In the genomic region with DNA sequence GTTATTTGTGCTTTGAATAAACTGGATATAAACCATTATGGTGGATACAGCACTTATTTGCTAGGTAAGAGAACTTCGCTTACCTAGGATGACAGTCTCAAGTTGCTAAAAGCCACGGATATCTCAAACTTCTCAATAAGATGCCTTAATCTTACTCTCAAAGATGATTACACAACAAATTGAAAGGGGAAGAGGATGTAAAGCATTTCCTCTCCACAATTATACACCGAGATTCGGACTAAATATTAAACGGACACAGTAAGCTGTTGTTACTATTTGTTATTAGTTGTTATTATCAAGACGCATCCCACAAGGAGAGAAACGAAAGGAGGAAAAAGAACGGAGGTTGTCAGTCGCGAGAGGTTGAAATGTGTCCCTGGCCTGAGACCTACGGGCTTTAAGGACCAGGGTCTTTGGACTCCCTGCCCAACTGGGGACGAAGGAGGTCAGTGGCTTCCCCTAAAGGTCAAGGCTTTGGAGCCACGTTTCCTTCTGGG, we compare ENCODE assay signal across 8 cellular contexts. TPM values are rescaled to one million over a fixed set of nuclear protein-coding genes. Genes with fewer than 3 reads are reported as not detected.
DNase-seq lines count a peak whose midpoint lies in the region; ATAC-seq and TF ChIP-seq lines count a peak whose summit lies in the region.

No MANE protein-coding gene starts in this region.

- H3K4me3 Mint-ChIP-seq in activated CD4-positive, alpha-beta T cell treated with anti-CD3 and anti-CD28 coated beads for 36 hours: peak overlapping the region; percentile 81

- H3K9me3 ChIP-seq in MG63: no peaks in the 10 kb centered on the region
- no peaks in the 10 kb centered on the region for H3K9me3 ChIP-seq in liver (ENCODE audit: control insufficient read depth in 4 of 4, low read length in 3 of 4)
- no peaks in the 10 kb centered on the region for H3K9me3 ChIP-seq in tibial artery

- no peak for ATAC-seq in activated CD4-positive, alpha-beta T cell treated with anti-CD3 and anti-CD28 coated beads for 36 hours

- H3K4me1 ChIP-seq in liver (ENCODE audit: control insufficient read depth in 4 of 4, insufficient read depth in 4 of 4, low read length in 3 of 4) (peaks cover 0 to 11% (median 3%) of the 10 kb centered on the region in 4 donors), tibial artery (peaks cover 3 to 48% (median 21%) of the 10 kb centered on the region in 4 donors)

- 5% methylated on average over 13 of the region's 13 CpGs for WGBS in liver

- peak overlapping the region; percentile 89 for H3K27ac Mint-ChIP-seq in activated CD4-positive, alpha-beta T cell treated with anti-CD3 and anti-CD28 coated beads for 36 hours

- no peak for DNase-seq in activated CD4-positive, alpha-beta T cell treated with anti-CD3 and anti-CD28 coated beads for 36 hours
- no peak for DNase-seq in activated CD4-positive, alpha-beta T cell treated with anti-CD3 and anti-CD28 coated beads for 4 hours
- DNase-seq in MG63: no peak
- no peak for DNase-seq in brain microvascular endothelial cell
- DNase-seq in tibial artery: no peak
- DNase-seq in activated CD8-positive, alpha-beta memory T cell treated with anti-CD3 and anti-CD28 coated beads, Interleukin-2, amount 50 U/mL, for 48 hours: no peak
- no peak for DNase-seq in iPS-NIHi7 (ENCODE audit: extremely low spot score)

- H3K9me3 Mint-ChIP-seq in activated CD4-positive, alpha-beta T cell treated with anti-CD3 and anti-CD28 coated beads for 36 hours (ENCODE audit: low read depth): no peaks in the 10 kb centered on the region

- peaks cover 42% of the 10 kb centered on the region for H3K4me1 Mint-ChIP-seq in activated CD4-positive, alpha-beta T cell treated with anti-CD3 and anti-CD28 coated beads for 36 hours

- no peaks in the 10 kb centered on the region for H3K27me3 Mint-ChIP-seq in activated CD4-positive, alpha-beta T cell treated with anti-CD3 and anti-CD28 coated beads for 36 hours

- CTCF ChIA-PET in activated CD4-positive, alpha-beta T cell treated with anti-CD3 and anti-CD28 coated beads for 36 hours (lab: Charles Lee): interaction anchor here (0.6 to 1.5 kb wide), 4 partner anchors 18 to 77 kb away, joined by 3 to 5 read pairs (median 4); no protein-coding TSS in a partner anchor

- H3K36me3 ChIP-seq in MG63 (peaks cover 7% of the 10 kb centered on the region), brain microvascular endothelial cell (replicated peaks) (peaks cover 2% of the 10 kb centered on the region), liver (ENCODE audit: control insufficient read depth in 4 of 4, insufficient read depth in 3 of 4, low read depth in 1 of 4, low read length in 3 of 4) (peaks cover 0 to 2% (median 0%) of the 10 kb centered on the region in 4 donors), tibial artery (no peaks in the 10 kb centered on the region)

- in situ Hi-C loops in brain microvascular endothelial cell (cut with HindIII; ENCODE audit: low pct_ligation_motif_present, low sequenced_read_pairs): no loop called here

- intact Hi-C loops in activated CD4-positive, alpha-beta T cell treated with anti-CD3 and anti-CD28 coated beads for 36 hours (cut with DNase I, micrococcal nuclease): loop anchor here (2.0 to 10.0 kb wide), 7 partner anchors 59 to 1085 kb away; a partner anchor contains a TSS
- intact Hi-C loops in tibial artery (cut with DNase I; ENCODE audit: low total_unique reads): no loop called here

- POLR2A ChIA-PET in activated CD4-positive, alpha-beta T cell treated with anti-CD3 and anti-CD28 coated beads for 36 hours (lab: Charles Lee): interaction anchor here (0.6 to 1.0 kb wide), 2 partner anchors 9 to 85 kb away, joined by 4 to 6 read pairs; a partner anchor contains a TSS

- TF ChIP-seq CTCF in brain microvascular endothelial cell (IDR thresholded peaks at IDR 0.05; ENCODE audit: low read depth, low read length, missing control alignments): no peak
- TF ChIP-seq CTCF in liver (IDR thresholded peaks at IDR 0.05; ENCODE audit: low read depth, low read length, missing input control): no peak
- no peak for TF ChIP-seq CTCF in tibial artery (IDR thresholded peaks at IDR 0.05)

- H3K27ac ChIP-seq in brain microvascular endothelial cell (peak overlapping the region; percentile 99), liver (ENCODE audit: low read depth in 1 of 2, low read length in 2 of 2) (peak overlapping the region; percentile 87 to 89), tibial artery (peak overlapping the region; percentile 91)

- H3K27me3 ChIP-seq in MG63 (no peaks in the 10 kb centered on the region), brain microvascular endothelial cell (replicated peaks) (no peaks in the 10 kb centered on the region), liver (ENCODE audit: control insufficient read depth in 4 of 4, insufficient read depth in 4 of 4, low read length in 3 of 4) (no peaks in the 10 kb centered on the region), tibial artery (no peaks in the 10 kb centered on the region)

- peak overlapping the region; percentile 73 to 90 for H3K9ac ChIP-seq in liver (ENCODE audit: low read depth in 1 of 2, low read length in 2 of 2)

- no peak for TF ChIP-seq RAD21 in liver (IDR thresholded peaks at IDR 0.05)

- H3K36me3 Mint-ChIP-seq in activated CD4-positive, alpha-beta T cell treated with anti-CD3 and anti-CD28 coated beads for 36 hours (ENCODE audit: low read depth): peaks cover 6% of the 10 kb centered on the region

- H3K4me3 ChIP-seq in MG63: peak overlapping the region; percentile 78
- H3K4me3 ChIP-seq in brain microvascular endothelial cell (ENCODE audit: low read depth, low read length): peak overlapping the region; percentile 99
- peak overlapping the region; percentile 85 to 97 (median 94) for H3K4me3 ChIP-seq in liver (ENCODE audit: low read depth in 1 of 3, low read length in 3 of 3)
- H3K4me3 ChIP-seq in tibial artery: peak overlapping the region; percentile 82 to 89

TF ChIP-seq in liver, 16 proteins besides CTCF, POLR2A, EP300 and RAD21:
- TF ChIP-seq NR2F2 (IDR thresholded peaks at IDR 0.05): no peak
- TF ChIP-seq EGR1 (IDR thresholded peaks at IDR 0.05; ENCODE audit: low read depth in 2 of 2): peak in 1 of 2 donors; percentile 11

RNA-seq across cellular contexts. Expression of a gene that starts 0.6 kb away (rescaled TPM):
- total RNA-seq in activated CD4-positive, alpha-beta T cell treated with anti-CD3 and anti-CD28 coated beads for 36 hours: 10 to 100 TPM; 52.9 to 62.7 TPM
- total RNA-seq in MG63 (2014; rRNA removed; shearing (Covaris generic); ENCODE audit: low replicate concordance): 22.6 and 26.7 TPM in 2 replicates
- 10 to 100 TPM; 21.0 to 25.4 TPM for total RNA-seq in liver
- polyA plus RNA-seq in liver: 10 to 100 TPM in 1 of 2 donors, 1 to 10 TPM in 1; 7.5 to 19.9 TPM

RNA-seq across cellular contexts. Expression of a gene that starts 5.1 kb away (rescaled TPM):
- total RNA-seq in activated CD4-positive, alpha-beta T cell treated with anti-CD3 and anti-CD28 coated beads for 36 hours: 10 to 100 TPM; 45.5 to 77.5 TPM
- 49.3 and 52.1 TPM in 2 replicates for total RNA-seq in MG63 (2014; rRNA removed; shearing (Covaris generic); ENCODE audit: low replicate concordance)
- total RNA-seq in liver: 10 to 100 TPM; 31.3 to 42.9 TPM
- polyA plus RNA-seq in liver: 10 to 100 TPM; 16.0 to 19.3 TPM

RNA-seq across cellular contexts. Expression of a gene that starts 58.3 kb away (rescaled TPM):
- 10 to 100 TPM; 14.8 to 15.2 TPM for total RNA-seq in activated CD4-positive, alpha-beta T cell treated with anti-CD3 and anti-CD28 coated beads for 36 hours
- 5.8 and 6.1 TPM in 2 replicates for total RNA-seq in MG63 (2014; rRNA removed; shearing (Covaris generic); ENCODE audit: low replicate concordance)
- 10 to 100 TPM in 1 of 2 donors, 1 to 10 TPM in 1; 7.4 to 14.1 TPM for total RNA-seq in liver
- polyA plus RNA-seq in liver: 1 to 10 TPM; 2.7 to 3.2 TPM

RNA-seq across cellular contexts. Expression of a gene that starts 58.3 kb away (rescaled TPM):
- total RNA-seq in activated CD4-positive, alpha-beta T cell treated with anti-CD3 and anti-CD28 coated beads for 36 hours: 10 to 100 TPM; 46.1 to 55.1 TPM
- 17.1 and 20.0 TPM in 2 replicates for total RNA-seq in MG63 (2014; rRNA removed; shearing (Covaris generic); ENCODE audit: low replicate concordance)
- 10 to 100 TPM in 1 of 2 donors, 1 to 10 TPM in 1; 6.9 to 23.2 TPM for total RNA-seq in liver
- 1 to 10 TPM; 4.1 to 6.2 TPM for polyA plus RNA-seq in liver
